1 cellular context compared by ENCODE assay signal in the genomic region with DNA sequence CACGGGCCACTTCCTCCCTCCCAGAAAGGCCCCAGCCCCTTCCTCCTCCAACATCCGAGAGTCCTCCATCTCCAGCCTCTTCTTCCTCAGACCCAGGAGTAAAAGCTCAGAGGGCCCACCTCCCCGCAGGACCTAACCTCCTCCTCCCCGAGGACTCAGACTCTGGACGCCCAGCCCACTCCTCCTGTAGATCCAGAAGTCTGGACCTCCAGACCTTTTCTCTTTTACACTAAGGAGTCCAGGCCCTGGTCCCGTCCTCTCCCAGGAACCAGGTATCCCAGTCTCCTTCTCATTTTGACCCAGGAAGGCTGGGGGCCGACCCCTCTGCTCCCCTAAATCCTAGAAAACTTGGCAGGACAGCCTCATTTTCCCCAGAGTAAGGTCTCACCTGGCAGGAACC.
TF ChIP-seq lines count a peak whose summit lies in the region.

No MANE protein-coding gene starts in this region.

TF ChIP-seq in H1, 55 proteins besides CTCF, POLR2A, EP300 and RAD21:
- TF ChIP-seq SIRT6 (IDR thresholded peaks at IDR 0.05; ENCODE audit: low read length): no peak
- TF ChIP-seq, protein P1, sequence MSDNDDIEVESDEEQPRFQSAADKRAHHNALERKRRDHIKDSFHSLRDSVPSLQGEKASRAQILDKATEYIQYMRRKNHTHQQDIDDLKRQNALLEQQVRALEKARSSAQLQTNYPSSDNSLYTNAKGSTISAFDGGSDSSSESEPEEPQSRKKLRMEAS (IDR thresholded peaks at IDR 0.05): no peak
- TF ChIP-seq SP4 (IDR thresholded peaks at IDR 0.05; ENCODE audit: low read length): no peak
- no peak for TF ChIP-seq CREB1 (IDR thresholded peaks at IDR 0.05)
- TF ChIP-seq ATF2 (IDR thresholded peaks at IDR 0.05; ENCODE audit: low read length): no peak
- TF ChIP-seq YY1 (IDR thresholded peaks at IDR 0.05; ENCODE audit: low read depth, low read length): no peak
- TF ChIP-seq PHF8 (conservative IDR thresholded peaks at IDR 0.05; ENCODE audit: low read depth, low read length): no peak
- TF ChIP-seq ASH2L (IDR thresholded peaks at IDR 0.05; ENCODE audit: low read length): no peak
- no peak for TF ChIP-seq SIN3A (conservative IDR thresholded peaks at IDR 0.05 in 1 of 2, IDR thresholded peaks at IDR 0.05 in 1 of 2; ENCODE audit: low read depth in 1 of 2, low read length in 2 of 2)
- no peak for TF ChIP-seq TCF12 (IDR thresholded peaks at IDR 0.05; ENCODE audit: low read depth, low read length)
- no peak for TF ChIP-seq SP2 (IDR thresholded peaks at IDR 0.05; ENCODE audit: low read length)
TF ChIP-seq in H1: peak in this region for 0.
